35 cellular contexts compared by ENCODE assay signal in genomic region chr15:89593018-89593417, GRCh38. TPM values are rescaled to one million over a fixed set of nuclear protein-coding genes. Genes with fewer than 3 reads are reported as not detected.
"Had no signal": no experiment of that assay in that cellular context is flagged by ENCODE, and none has a peak within 500 bp of the region (broad histone marks: within the 10 kb centered on the region; RNA-seq: fewer than 3 reads in every experiment).

No MANE protein-coding gene starts in this region.

- H3K9me3 ChIP-seq: ascending aorta, MG63, SJCRH30, SK-N-SH had no signal

- H3K9ac ChIP-seq: SK-N-SH had no signal

- DNase-seq: activated B cell treated with CpG ODN at 0.5 μM for 24 hours; activated CD4-positive, alpha-beta memory T cell treated with anti-CD3 and anti-CD28 coated beads, Interleukin-2, amount 10 ng/mL, durations not matched to agents 7 days and 5 days; activated CD4-positive, alpha-beta T cell treated with anti-CD3 and anti-CD28 coated beads for 4 hours; activated CD4-positive, CD25-positive, alpha-beta regulatory T cell treated with anti-CD3 and anti-CD28 coated beads, Interleukin-2, amount 50 U/mL, for 72 hours; activated CD8-positive, alpha-beta memory T cell treated with anti-CD3 and anti-CD28 coated beads for 24 hours; activated gamma-delta T cell; activated naive CD4-positive, alpha-beta T cell treated with Interleukin-2 at 50 U/mL for 16 hours; activated naive CD8-positive, alpha-beta T cell treated with anti-CD3 and anti-CD28 coated beads, Interleukin-2, amount 10 ng/mL, durations not matched to agents 7 days and 5 days; activated T-cell treated with anti-CD3 and anti-CD28 coated beads, Interleukin-2, amount 50 U/mL, for 1 hour; amygdala; Kasumi-1; MG63; NCI-H1048; NCI-H1105 treated with DMSO at 0.1 percent for 48 hours; NCI-H1436; NCI-H1694; NCI-H1930; NCI-H2081 treated with DMSO at 0.1 percent for 48 hours; NCI-H226; NCI-H446 treated with DMSO at 0.1 percent for 48 hours; NCI-H524; NCI-H69; SHP77; SJCRH30; SK-N-SH; T-helper 1 cell; T-helper 2 cell; T-helper 9 cell had no signal

- H3K27me3 Mint-ChIP-seq: activated B cell treated with CpG ODN at 0.5 μM for 24 hours; activated CD4-positive, alpha-beta memory T cell treated with anti-CD3 and anti-CD28 coated beads, Interleukin-2, amount 10 ng/mL, durations not matched to agents 7 days and 5 days; activated naive CD4-positive, alpha-beta T cell treated with anti-CD3 and anti-CD28 coated beads, Interleukin-2, amount 50 U/mL, for 24 hours; activated naive CD8-positive, alpha-beta T cell treated with anti-CD3 and anti-CD28 coated beads, Interleukin-2, amount 10 ng/mL, durations not matched to agents 7 days and 5 days; central memory CD8-positive, alpha-beta T cell had no signal

- H3K4me3 Mint-ChIP-seq: activated B cell treated with CpG ODN at 0.5 μM for 24 hours; activated CD4-positive, alpha-beta memory T cell treated with anti-CD3 and anti-CD28 coated beads, Interleukin-2, amount 10 ng/mL, durations not matched to agents 7 days and 5 days; activated naive CD4-positive, alpha-beta T cell treated with anti-CD3 and anti-CD28 coated beads, Interleukin-2, amount 50 U/mL, for 24 hours; activated naive CD8-positive, alpha-beta T cell treated with anti-CD3 and anti-CD28 coated beads, Interleukin-2, amount 10 ng/mL, durations not matched to agents 7 days and 5 days; central memory CD8-positive, alpha-beta T cell had no signal

- H3K27me3 ChIP-seq: ascending aorta, cardiac muscle cell, MG63, SJCRH30 had no signal

- H3K27ac ChIP-seq: ascending aorta, cardiac muscle cell, SJCRH30, VCaP had no signal

- H3K27ac Mint-ChIP-seq: activated B cell treated with CpG ODN at 0.5 μM for 24 hours; activated CD4-positive, alpha-beta memory T cell treated with anti-CD3 and anti-CD28 coated beads, Interleukin-2, amount 10 ng/mL, durations not matched to agents 7 days and 5 days; activated naive CD4-positive, alpha-beta T cell treated with anti-CD3 and anti-CD28 coated beads, Interleukin-2, amount 50 U/mL, for 24 hours; activated naive CD8-positive, alpha-beta T cell treated with anti-CD3 and anti-CD28 coated beads, Interleukin-2, amount 10 ng/mL, durations not matched to agents 7 days and 5 days; activated T-helper 2 cell treated with anti-CD3 and anti-CD28 coated beads, Interferon-gamma antibody, Interleukin-2, Interleukin-4, amounts not matched to agents 10 μg/mL and 5 μg/mL and 100 μg/mL, durations not matched to agents 14 hours and 24 hours and 36 hours had no signal

- H3K9me3 Mint-ChIP-seq: activated B cell treated with CpG ODN at 0.5 μM for 24 hours; activated CD4-positive, alpha-beta memory T cell treated with anti-CD3 and anti-CD28 coated beads, Interleukin-2, amount 10 ng/mL, durations not matched to agents 7 days and 5 days; activated naive CD4-positive, alpha-beta T cell treated with anti-CD3 and anti-CD28 coated beads, Interleukin-2, amount 50 U/mL, for 24 hours; activated naive CD8-positive, alpha-beta T cell treated with anti-CD3 and anti-CD28 coated beads, Interleukin-2, amount 10 ng/mL, durations not matched to agents 7 days and 5 days; activated T-helper 2 cell treated with anti-CD3 and anti-CD28 coated beads, Interferon-gamma antibody, Interleukin-2, Interleukin-4, amounts not matched to agents 10 μg/mL and 5 μg/mL and 100 μg/mL, durations not matched to agents 14 hours and 24 hours and 36 hours; central memory CD8-positive, alpha-beta T cell had no signal

- H3K4me1 ChIP-seq: ascending aorta, SJCRH30 had no signal

- ATAC-seq: Panc1 had no signal

- H3K36me3 ChIP-seq: ascending aorta had no signal

- H3K4me2 ChIP-seq: SK-N-SH had no signal

- H3K36me3 Mint-ChIP-seq: activated naive CD4-positive, alpha-beta T cell treated with anti-CD3 and anti-CD28 coated beads, Interleukin-2, amount 50 U/mL, for 24 hours had no signal

- H3K4me3 ChIP-seq: ascending aorta, cardiac muscle cell, MG63, SJCRH30 had no signal

- H3K4me1 Mint-ChIP-seq: activated B cell treated with CpG ODN at 0.5 μM for 24 hours; activated CD4-positive, alpha-beta memory T cell treated with anti-CD3 and anti-CD28 coated beads, Interleukin-2, amount 10 ng/mL, durations not matched to agents 7 days and 5 days; activated naive CD4-positive, alpha-beta T cell treated with anti-CD3 and anti-CD28 coated beads, Interleukin-2, amount 50 U/mL, for 24 hours; activated naive CD8-positive, alpha-beta T cell treated with anti-CD3 and anti-CD28 coated beads, Interleukin-2, amount 10 ng/mL, durations not matched to agents 7 days and 5 days; central memory CD8-positive, alpha-beta T cell had no signal

RNA-seq across cellular contexts. Expression of gene TICRR, which starts 17.7 kb away (rescaled TPM):
- total RNA-seq: ascending aorta had no signal
